In genomic region chr11:78417888-78418583, GRCh38 we compare ENCODE assay signal across 8 cellular contexts. TPM values are rescaled to one million over a fixed set of nuclear protein-coding genes. Genes with fewer than 3 reads are reported as not detected.
DNase-seq lines count a peak whose midpoint lies in the region; ATAC-seq and TF ChIP-seq lines count a peak whose summit lies in the region.

No MANE protein-coding gene starts in this region.

- H3K27me3 ChIP-seq in Panc1 (ENCODE audit: control insufficient read depth, insufficient read depth, low read length), result peaks cover 2% of the 10 kb centered on the region; the same call in 1 of the 2 replicates

- H3K4me3 ChIP-seq in Panc1 (ENCODE audit: low read depth in 2 of 2, low read length in 2 of 2) (peak overlapping the region; percentile 53 to 90), fibroblast of the aortic adventitia (ENCODE audit: low read depth, low read length) (peak overlapping the region; percentile 79)

- peak; percentile 61 for DNase-seq in Caki2 (ENCODE audit: low read depth)
- peak; percentile 79 for DNase-seq in HuH-7 (ENCODE audit: low spot score)
- no peak for DNase-seq in Panc1 (ENCODE audit: low read depth, low spot score)
- peak; percentile 64 for DNase-seq in fibroblast of the aortic adventitia (ENCODE audit: low read depth)
- DNase-seq in stimulated activated naive CD8-positive, alpha-beta T cell treated with anti-CD3 and anti-CD28 coated beads, Interleukin-15, Interleukin-2, amounts not matched to agents 100 U/mL and 50 U/mL, for 24 hours, result peak; percentile 78

- BruUV-seq in Panc1 (replicated peaks; lab: Mats Ljungman, UMichigan), result no TSS peak

- CTCF ChIA-PET in Panc1 (lab: Charles Lee), result interaction anchor here (0.6 to 1.6 kb wide), 3 partner anchors 147 to 203 kb away, joined by 4 to 6 read pairs (median 6); no protein-coding TSS in a partner anchor

- POLR2A ChIA-PET in Panc1 (lab: Charles Lee), result interaction anchor here (1.3 kb wide), 1 partner anchor 12 kb away, joined by 5 read pairs; no protein-coding TSS in a partner anchor

- H3K27me3 Mint-ChIP-seq in activated T-helper 17 cell treated with anti-CD3 and anti-CD28 coated beads, Interleukin-2, amount 50 U/mL, for 72 hours, result peaks cover 13% of the 10 kb centered on the region
- no peaks in the 10 kb centered on the region for H3K27me3 Mint-ChIP-seq in nephron (ENCODE audit: low read depth)

- no peaks in the 10 kb centered on the region for H3K9me3 Mint-ChIP-seq in activated T-helper 17 cell treated with anti-CD3 and anti-CD28 coated beads, Interleukin-2, amount 50 U/mL, for 72 hours
- no peaks in the 10 kb centered on the region for H3K9me3 Mint-ChIP-seq in nephron

- no peaks in the 10 kb centered on the region for H3K9me3 ChIP-seq in Panc1 (ENCODE audit: control insufficient read depth, insufficient read depth, low read depth, low read length)

- peaks cover 20% of the 10 kb centered on the region for H3K4me1 Mint-ChIP-seq in activated T-helper 17 cell treated with anti-CD3 and anti-CD28 coated beads, Interleukin-2, amount 50 U/mL, for 72 hours
- H3K4me1 Mint-ChIP-seq in nephron, result peaks cover 48% of the 10 kb centered on the region

- H3K4me3 Mint-ChIP-seq in activated T-helper 17 cell treated with anti-CD3 and anti-CD28 coated beads, Interleukin-2, amount 50 U/mL, for 72 hours, result peak overlapping the region; percentile 76
- peak overlapping the region; percentile 87 to 96 (median 91) for H3K4me3 Mint-ChIP-seq in nephron

- peak; percentile 65 for ATAC-seq in GM21381 (IDR thresholded peaks at IDR 0.05; ENCODE audit: unreplicated experiment)
- ATAC-seq in Panc1, result peak; percentile 0
- no peak for ATAC-seq in activated T-helper 17 cell treated with anti-CD3 and anti-CD28 coated beads, Interleukin-2, amount 50 U/mL, for 72 hours (replicated peaks)
- ATAC-seq in stimulated activated naive CD8-positive, alpha-beta T cell treated with anti-CD3 and anti-CD28 coated beads, Interleukin-15, Interleukin-2, amounts not matched to agents 100 U/mL and 50 U/mL, for 24 hours, result peak; percentile 71

- TF ChIP-seq CTCF in Panc1 (IDR thresholded peaks at IDR 0.05) (no peak; the same call in 1 of the 2 replicates), fibroblast of the aortic adventitia (IDR thresholded peaks at IDR 0.05; ENCODE audit: insufficient read depth, low read length) (peak; percentile 33), nephron (IDR thresholded peaks at IDR 0.05; ENCODE audit: unreplicated experiment in 3 of 3) (peak in 1 of 3 experiments; percentile 14)

- no peaks in the 10 kb centered on the region for H3K36me3 Mint-ChIP-seq in activated T-helper 17 cell treated with anti-CD3 and anti-CD28 coated beads, Interleukin-2, amount 50 U/mL, for 72 hours (ENCODE audit: low read depth)
- no peaks in the 10 kb centered on the region for H3K36me3 Mint-ChIP-seq in nephron (ENCODE audit: low read depth)

- in situ Hi-C loops in Caki2 (cut with HindIII; ENCODE audit: low pct_unique_long_range_greater_than_20kb, low sequenced_read_pairs) (no loop called here), Panc1 (cut with HindIII; ENCODE audit: low pct_unique_long_range_greater_than_20kb, low sequenced_read_pairs) (no loop called here)

- intact Hi-C loops in Panc1 (cut with micrococcal nuclease; ENCODE audit: unreplicated experiment), result loop anchor here (5.0 kb wide), 1 partner anchor 144 kb away; no protein-coding TSS in a partner anchor

- no peaks in the 10 kb centered on the region for H3K36me3 ChIP-seq in Panc1 (ENCODE audit: control insufficient read depth, insufficient read depth, low read length)

- peak overlapping the region; percentile 56 for H3K27ac Mint-ChIP-seq in activated T-helper 17 cell treated with anti-CD3 and anti-CD28 coated beads, Interleukin-2, amount 50 U/mL, for 72 hours
- peak overlapping the region; percentile 90 to 92 (median 91) for H3K27ac Mint-ChIP-seq in nephron

- peaks cover 34% of the 10 kb centered on the region for H3K4me1 ChIP-seq in Panc1 (ENCODE audit: control insufficient read depth, insufficient read depth, low read length)

- H3K27ac ChIP-seq in Panc1 (ENCODE audit: low read length), result peak overlapping the region; percentile 37

RNA-seq across cellular contexts. Expression of gene GAB2, which starts 0.4 kb away (rescaled TPM):
- 1.9 and 9.7 TPM in 2 replicates for total RNA-seq in Caki2 (2014; rRNA removed; shearing (Covaris generic); ENCODE audit: low replicate concordance)
- total RNA-seq in Panc1 (2021; ENCODE audit: unreplicated experiment) (10.0 TPM), fibroblast of the aortic adventitia (ENCODE audit: low replicate concordance) (13.7 and 16.4 TPM in 2 replicates)
- polyA plus RNA-seq in Panc1 (2012; ENCODE audit: insufficient read length), result 5.8 TPM
- total RNA-seq in activated T-helper 17 cell treated with anti-CD3 and anti-CD28 coated beads, Interleukin-2, amount 50 U/mL, for 72 hours, result 10 to 100 TPM in 1 of 2 donors, 1 to 10 TPM in 1; 6.5 to 11.4 TPM
